ENCODE assay signal across 8 cellular contexts in the genomic region with DNA sequence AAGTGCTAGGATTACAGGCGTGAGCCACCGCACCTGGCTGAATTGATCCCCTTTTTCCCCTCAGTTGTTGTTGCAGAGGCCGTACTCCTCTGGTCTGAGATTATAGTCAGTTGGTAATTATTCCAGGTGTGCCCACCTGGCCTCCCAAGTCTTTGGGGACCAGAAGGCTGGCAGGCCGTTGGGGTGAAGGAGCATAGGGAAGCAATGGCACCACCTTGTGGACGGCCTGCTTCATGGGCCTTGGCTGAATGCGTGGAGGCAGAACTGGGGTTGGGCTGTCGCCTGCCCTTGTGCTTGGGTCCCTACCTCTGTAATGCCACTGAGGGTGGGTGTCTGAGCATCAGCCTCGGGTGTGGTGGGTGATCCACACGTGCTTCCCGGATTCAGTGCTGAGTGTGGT.
DNase-seq lines count a peak whose midpoint lies in the region; ATAC-seq, FAIRE-seq and TF ChIP-seq lines count a peak whose summit lies in the region.

No MANE protein-coding gene starts in this region.

- ATAC-seq in GM18870 (IDR thresholded peaks at IDR 0.05; ENCODE audit: unreplicated experiment), result no peak

- FAIRE-seq in bronchial epithelial cell (lab: Jason Lieb, UNC), result peak; percentile 62

- DNase-seq in AG09309 (ENCODE audit: low read depth) (no peak), GM19238 (ENCODE audit: insufficient read length, low spot score) (peak; percentile 85), MV-4-11 (lab: John Stamatoyannopoulos, UW) (peak; percentile 44), bronchial epithelial cell (ENCODE audit: low read depth) (peak; percentile 51), left kidney (ENCODE audit: low read depth, low spot score) (peak; percentile 87)
- DNase-seq in activated CD4-positive, CD25-positive, alpha-beta regulatory T cell (lab: John Stamatoyannopoulos, UW), result peak; percentile 25 to 58 (median 46)
- peak; percentile 49 for DNase-seq in stimulated activated CD8-positive, alpha-beta memory T cell treated with anti-CD3 and anti-CD28 coated beads, Interleukin-12 subunit alpha, Interleukin-12 subunit beta, amount 100 ng/mL, for 4 hours (ENCODE audit: low read depth)

- H3K4me3 ChIP-seq in AG09309 (ENCODE audit: control insufficient read depth, low read depth, low read length) (no peak overlapping the region), bronchial epithelial cell (ENCODE audit: low read depth, low read length) (no peak overlapping the region)

- no peaks in the 10 kb centered on the region for H3K36me3 ChIP-seq in bronchial epithelial cell (ENCODE audit: control insufficient read depth, insufficient read depth, low read length)

- peak; percentile 87 for TF ChIP-seq CTCF in AG09309 (IDR thresholded peaks at IDR 0.05; ENCODE audit: control insufficient read depth, insufficient read depth, low read depth, low read length, missing control alignments)
- peak; percentile 98 for TF ChIP-seq CTCF in bronchial epithelial cell (IDR thresholded peaks at IDR 0.05; ENCODE audit: insufficient read depth, low read length, severe bottlenecking)

- H3K27me3 ChIP-seq in bronchial epithelial cell (ENCODE audit: control insufficient read depth, insufficient read depth, low read length), result no peaks in the 10 kb centered on the region
